In genomic region chr3:57221883-57222282, GRCh38 we compare ENCODE assay signal across 12 cellular contexts. TPM values are rescaled to one million over a fixed set of nuclear protein-coding genes. Genes with fewer than 3 reads are reported as not detected.
A peak's percentile ranks its signal among the peaks of the same experiment; 100 is the strongest.
DNase-seq lines count a peak whose midpoint lies in the region; ATAC-seq and TF ChIP-seq lines count a peak whose summit lies in the region.
"Had no signal": no experiment of that assay in that cellular context is flagged by ENCODE, and none has a peak within 500 bp of the region (broad histone marks: within the 10 kb centered on the region; RNA-seq: fewer than 3 reads in every experiment).

No MANE protein-coding gene starts in this region.

- H2AK9ac ChIP-seq in IMR-90 (replicated peaks; ENCODE audit: low read depth, low read length, poor library complexity) = no peak overlapping the region

- no peak overlapping the region for H3K56ac ChIP-seq in IMR-90 (ENCODE audit: extremely low read depth, insufficient read depth, low read length)

- H2BK15ac ChIP-seq in IMR-90 (ENCODE audit: low read depth, low read length) = no peak overlapping the region

- no peak overlapping the region for H3K9ac ChIP-seq in IMR-90 (ENCODE audit: low read depth, low read length)

- no peak overlapping the region for H3K18ac ChIP-seq in IMR-90 (ENCODE audit: low read depth, low read length)

- H2BK120ac ChIP-seq in IMR-90 (ENCODE audit: low read depth, low read length) = no peak overlapping the region

- WGBS in IMR-90 (ENCODE audit: extremely low coverage in 2 of 2, insufficient read length in 1 of 2), 2 experiments = no CpG with 5 or more reads among the region's 2 CpGs

- POLR2A ChIA-PET in BJ (lab: Charles Lee) (no interaction called here), IMR-90 (lab: Charles Lee; ENCODE audit: unreplicated experiment) (no interaction called here)

- H3K4me2 ChIP-seq in IMR-90 (ENCODE audit: low read depth, low read length) = no peak overlapping the region

- CTCF ChIA-PET in BJ (lab: Yijun Ruan, JAX) (interaction anchor here (1.2 to 3.0 kb wide), 7 partner anchors 12 to 226 kb away, joined by 3 to 19 read pairs (median 4); no protein-coding TSS in a partner anchor), IMR-90 (lab: Yijun Ruan, JAX) (interaction anchor here (0.8 to 1.5 kb wide), 4 partner anchors 8 to 82 kb away, joined by 3 to 9 read pairs (median 4); no protein-coding TSS in a partner anchor)

- TF ChIP-seq CTCF in BJ (IDR thresholded peaks at IDR 0.05; ENCODE audit: insufficient read depth, low read depth, low read length) (peak; percentile 29; the same call in 1 of the 2 replicates), IMR-90 (conservative IDR thresholded peaks at IDR 0.05; ENCODE audit: low read depth, low read length) (peak; percentile 57), breast epithelium (IDR thresholded peaks at IDR 0.05) (peak in 2 of 3 donors; percentile 14 to 27), lower lobe of right lung (IDR thresholded peaks at IDR 0.05) (peak; percentile 14)

- no peaks in the 10 kb centered on the region; the same call in 1 of the 2 replicates for H3K4me1 ChIP-seq in IMR-90 (ENCODE audit: control insufficient read depth, insufficient read depth, low read length)
- H3K4me1 ChIP-seq in breast epithelium = no peaks in the 10 kb centered on the region
- H3K4me1 ChIP-seq in lower lobe of right lung = peaks cover 5% of the 10 kb centered on the region

- no peaks in the 10 kb centered on the region for H3K79me1 ChIP-seq in IMR-90 (ENCODE audit: low read depth in 1 of 2, low read length in 2 of 2)

- H3K4ac ChIP-seq in IMR-90 (ENCODE audit: low read depth, low read length) = no peak overlapping the region

- in situ Hi-C loops in IMR-90 (cut with MboI; ENCODE audit: low sequenced_read_pairs) = no loop called here

- no peak overlapping the region for H2BK20ac ChIP-seq in IMR-90 (ENCODE audit: low read depth, low read length)

- H2AK5ac ChIP-seq in IMR-90 (ENCODE audit: low read depth, low read length) = no peak overlapping the region

- H3K27ac ChIP-seq in IMR-90 (ENCODE audit: insufficient read depth, low read length) = no peak overlapping the region
- no peak overlapping the region for H3K27ac ChIP-seq in breast epithelium
- H3K27ac ChIP-seq in lower lobe of right lung = no peak overlapping the region
- H3K27ac ChIP-seq: spleen, thoracic aorta had no signal

- no peak overlapping the region for H4K91ac ChIP-seq in IMR-90 (ENCODE audit: insufficient read depth, low read depth, low read length)

- dilution Hi-C loops in IMR-90 (cut with HindIII; ENCODE audit: low sequenced_read_pairs, unreplicated experiment) = no loop called here

- no peak overlapping the region for H2AFZ ChIP-seq in IMR-90 (replicated peaks; ENCODE audit: low read length, poor library complexity)

- H3K9me1 ChIP-seq in IMR-90 (ENCODE audit: insufficient read depth, low read length) = no peaks in the 10 kb centered on the region

- no peak overlapping the region for H4K8ac ChIP-seq in IMR-90 (ENCODE audit: low read depth in 2 of 2, low read length in 2 of 2)

- H3K9me3 ChIP-seq in IMR-90 (ENCODE audit: control insufficient read depth, insufficient read depth, low read length) (no peaks in the 10 kb centered on the region), breast epithelium (no peaks in the 10 kb centered on the region), lower lobe of right lung (no peaks in the 10 kb centered on the region)
- H3K9me3 ChIP-seq: spleen, thoracic aorta had no signal

- TF ChIP-seq RAD21 in IMR-90 (IDR thresholded peaks at IDR 0.05; ENCODE audit: low read length) = peak; percentile 51

- H3K36me3 ChIP-seq in BJ (ENCODE audit: control insufficient read depth, insufficient read depth, low read length) (no peaks in the 10 kb centered on the region), IMR-90 (ENCODE audit: control insufficient read depth, insufficient read depth, low read length) (no peaks in the 10 kb centered on the region), breast epithelium (no peaks in the 10 kb centered on the region), lower lobe of right lung (no peaks in the 10 kb centered on the region)
- H3K36me3 ChIP-seq: spleen, thoracic aorta had no signal

- H2BK5ac ChIP-seq in IMR-90 (ENCODE audit: low read depth, low read length, poor library complexity, severe bottlenecking) = no peak overlapping the region

- H3K14ac ChIP-seq in IMR-90 (replicated peaks; ENCODE audit: low read depth, low read length) = no peak overlapping the region

- intact Hi-C loops in IMR-90 (cut with micrococcal nuclease) (loop anchor here (1.0 to 10.0 kb wide), 2 partner anchors 122 to 517 kb away; no protein-coding TSS in a partner anchor), breast epithelium (cut with DNase I; ENCODE audit: low total_unique reads) (no loop called here), lower lobe of right lung (cut with DNase I) (no loop called here)

- peak; percentile 60; the same call in 1 of the 2 replicates for ATAC-seq in IMR-90 (ENCODE audit: low read depth)
- ATAC-seq in lower lobe of right lung = no peak
- no peak for ATAC-seq in HG03139 (IDR thresholded peaks at IDR 0.05; ENCODE audit: unreplicated experiment)
- ATAC-seq in HG02885 (IDR thresholded peaks at IDR 0.05; ENCODE audit: poor library complexity, unreplicated experiment) = no peak
- ATAC-seq: activated naive CD4-positive, alpha-beta T cell treated with anti-CD3 and anti-CD28 coated beads, Interleukin-2, amount 50 U/mL, for 72 hours had no signal

- no TSS peak for BruUV-seq in IMR-90 (replicated peaks; lab: Mats Ljungman, UMichigan)

- H3K23ac ChIP-seq in IMR-90 (ENCODE audit: low read depth, low read length) = no peak overlapping the region

- no peak overlapping the region for H3K4me3 ChIP-seq in BJ (ENCODE audit: low read depth, low read length)
- no peak overlapping the region for H3K4me3 ChIP-seq in IMR-90 (ENCODE audit: insufficient read depth, low read depth, low read length)
- H3K4me3 ChIP-seq in breast epithelium = no peak overlapping the region
- no peak overlapping the region for H3K4me3 ChIP-seq in lower lobe of right lung
- H3K4me3 ChIP-seq: spleen, thoracic aorta had no signal

- TF ChIP-seq POLR2A in IMR-90 (IDR thresholded peaks at IDR 0.05; ENCODE audit: low read depth, low read length) = no peak
- no peak for TF ChIP-seq POLR2A in breast epithelium (IDR thresholded peaks at IDR 0.05)

- H4K20me1 ChIP-seq in IMR-90 (ENCODE audit: insufficient read depth, low read length) = no peaks in the 10 kb centered on the region

- no peaks in the 10 kb centered on the region for H3K27me3 ChIP-seq in BJ (ENCODE audit: control insufficient read depth, insufficient read depth, low read length)
- no peaks in the 10 kb centered on the region; the same call in 1 of the 2 replicates for H3K27me3 ChIP-seq in IMR-90 (ENCODE audit: control insufficient read depth, insufficient read depth, low read length)
- H3K27me3 ChIP-seq in breast epithelium = no peaks in the 10 kb centered on the region
- H3K27me3 ChIP-seq in lower lobe of right lung (ENCODE audit: low read depth) = no peaks in the 10 kb centered on the region
- H3K27me3 ChIP-seq: spleen had no signal

- H4K5ac ChIP-seq in IMR-90 (ENCODE audit: low read depth, low read length) = no peak overlapping the region

- no peak for DNase-seq in BJ (ENCODE audit: low read depth)
- peak; percentile 28 for DNase-seq in IMR-90
- DNase-seq in breast epithelium (ENCODE audit: low spot score in 2 of 2) = no peak
- no peak for DNase-seq in lower lobe of right lung
- DNase-seq in GM19238 (ENCODE audit: insufficient read length, low spot score) = no peak
- DNase-seq in putamen (ENCODE audit: low spot score) = no peak
- DNase-seq: Karpas-422, spleen had no signal

TF ChIP-seq in IMR-90, 13 proteins besides CTCF, POLR2A, EP300 and RAD21:
- TF ChIP-seq SMC3 (IDR thresholded peaks at IDR 0.05; ENCODE audit: low read depth, low read length) (peak; percentile 35; the same call in 1 of the 2 replicates), USF2 (IDR thresholded peaks at IDR 0.05; ENCODE audit: low read depth, low read length) (no peak)

RNA-seq across cellular contexts. Expression of gene APPL1, which starts 5.6 kb away (rescaled TPM):
- 14.1 and 20.6 TPM in 2 replicates for polyA plus RNA-seq in BJ (2011; rRNA removed)
- 23.4 and 30.7 TPM in 2 replicates for polyA minus RNA-seq in BJ (2011; rRNA and poly(A)+ RNA removed)
- total RNA-seq in IMR-90 (2012; rRNA removed) = 42.2 and 46.2 TPM in 2 replicates
- polyA plus RNA-seq in IMR-90 (2012; rRNA removed) = 8.3 and 9.6 TPM in 2 replicates
- 2.1 and 2.7 TPM in 2 replicates for polyA plus RNA-seq in IMR-90 (2012; cell fraction: cytosol; rRNA removed)
- 1.5 and 8.3 TPM in 2 replicates for polyA plus RNA-seq in IMR-90 (2012; cell fraction: nucleus; rRNA removed; ENCODE audit: low replicate concordance)
- total RNA-seq in breast epithelium = 10 to 100 TPM; 42.4 to 69.4 (median 58.3) TPM
- total RNA-seq in lower lobe of right lung = 45.5 TPM

RNA-seq across cellular contexts. Expression of gene HESX1, which starts 22.1 kb away (rescaled TPM):
- polyA plus RNA-seq in BJ (2011; rRNA removed) (0.25 and 0.40 TPM in 2 replicates), IMR-90 (2012; rRNA removed) (0.65 and 0.82 TPM in 2 replicates)
- polyA minus RNA-seq in BJ (2011; rRNA and poly(A)+ RNA removed) = not detected in 2 replicates
- total RNA-seq in IMR-90 (2012; rRNA removed) (0.36 TPM in 1 of 2 replicates, not detected in the other), breast epithelium (1 to 10 TPM in 1 of 3 donors, under 1 TPM in 2; 0.48 to 1.3 (median 0.66) TPM), lower lobe of right lung (0.86 TPM)
- 0.08 and 0.51 TPM in 2 replicates for polyA plus RNA-seq in IMR-90 (2012; cell fraction: cytosol; rRNA removed)
- 0.78 and 2.5 TPM in 2 replicates for polyA plus RNA-seq in IMR-90 (2012; cell fraction: nucleus; rRNA removed; ENCODE audit: low replicate concordance)

RNA-seq across cellular contexts. Expression of gene IL17RD, which starts 56.7 kb away (rescaled TPM):
- polyA plus RNA-seq in BJ (2011; rRNA removed) (0.40 and 0.60 TPM in 2 replicates), IMR-90 (2012; rRNA removed) (0.92 TPM in 2 replicates)
- polyA minus RNA-seq in BJ (2011; rRNA and poly(A)+ RNA removed) = 0.57 TPM in 2 replicates
- total RNA-seq in IMR-90 (2012; rRNA removed) (0.72 and 0.83 TPM in 2 replicates), breast epithelium (10 to 100 TPM in 2 of 3 donors, 1 to 10 TPM in 1; 3.0 to 31.8 (median 31.0) TPM), lower lobe of right lung (2.4 TPM)
- polyA plus RNA-seq in IMR-90 (2012; cell fraction: cytosol; rRNA removed) = 0.16 and 0.90 TPM in 2 replicates
- polyA plus RNA-seq in IMR-90 (2012; cell fraction: nucleus; rRNA removed; ENCODE audit: low replicate concordance) = 0.71 and 0.77 TPM in 2 replicates
